Comparison of ENCODE assay signal across 10 cellular contexts in genomic region chr9:84367726-84368125, GRCh38. TPM values are rescaled to one million over a fixed set of nuclear protein-coding genes. Genes with fewer than 3 reads are reported as not detected.
DNase-seq lines count a peak whose midpoint lies in the region; ATAC-seq and TF ChIP-seq lines count a peak whose summit lies in the region.
"Not testable (repeated sequence)": the region's sequence is repeated elsewhere in the genome, so short reads cannot be mapped to it uniquely, and the experiment has no call there.
"Had no signal": no experiment of that assay in that cellular context is flagged by ENCODE, and none has a peak within 500 bp of the region (broad histone marks: within the 10 kb centered on the region; RNA-seq: fewer than 3 reads in every experiment).

No MANE protein-coding gene starts in this region.

- not testable (repeated sequence) for H3K9ac ChIP-seq in NT2/D1 (ENCODE audit: insufficient read length, low read depth)

- peak overlapping the region; percentile 81 to 89 for H3K27ac Mint-ChIP-seq in natural killer cell

- H3K27me3 ChIP-seq in NT2/D1 (ENCODE audit: insufficient read depth, insufficient read length); brain microvascular endothelial cell (replicated peaks); testis: not testable (repeated sequence)

- not testable (repeated sequence) for H3K4me3 ChIP-seq in NT2/D1 (ENCODE audit: insufficient read length, low read depth); brain microvascular endothelial cell (ENCODE audit: low read depth, low read length); testis

- H3K4me3 Mint-ChIP-seq in natural killer cell = peak overlapping the region; percentile 2

- ATAC-seq in natural killer cell = not testable (repeated sequence)

- H3K36me3 ChIP-seq in NT2/D1 (ENCODE audit: insufficient read depth, insufficient read length, low read length); brain microvascular endothelial cell (replicated peaks); testis (ENCODE audit: low read depth, missing control alignments): not testable (repeated sequence)

- in situ Hi-C loops in SK-MEL-5 (cut with HindIII; ENCODE audit: low pct_unique_long_range_greater_than_20kb, low sequenced_read_pairs); brain microvascular endothelial cell (cut with HindIII; ENCODE audit: low pct_ligation_motif_present, low sequenced_read_pairs): not testable (repeated sequence)

- 27 to 34% methylated on average over 10 of the region's 10 CpGs for WGBS in testis, 2 donors

- intact Hi-C loops in natural killer cell (cut with micrococcal nuclease); testis (cut with DNase I; ENCODE audit: low total_unique reads): not testable (repeated sequence)

- not testable (repeated sequence) for TF ChIP-seq CTCF in brain microvascular endothelial cell (IDR thresholded peaks at IDR 0.05; ENCODE audit: low read depth, low read length, missing control alignments); natural killer cell (IDR thresholded peaks at IDR 0.05); testis (IDR thresholded peaks at IDR 0.05)

- H3K27me3 Mint-ChIP-seq in natural killer cell (ENCODE audit: low read depth in 2 of 2) = not testable (repeated sequence)

- peak; percentile 60 for DNase-seq in GF-D8 (lab: John Stamatoyannopoulos, UW)
- DNase-seq in NT2/D1 (ENCODE audit: low read depth, low spot score) = peak; percentile 25
- DNase-seq in SK-MEL-5 (ENCODE audit: low read depth, low spot score) = peak; percentile 95
- DNase-seq in brain microvascular endothelial cell = peak; percentile 53
- DNase-seq in foreskin melanocyte = peak; percentile 93
- peak; percentile 35 for DNase-seq in iris pigment epithelial cell (ENCODE audit: low read depth)
- not testable (repeated sequence) for DNase-seq in natural killer cell
- DNase-seq in testis = peak; percentile 56

- not testable (repeated sequence) for H3K36me3 Mint-ChIP-seq in natural killer cell

- H3K27ac ChIP-seq in brain microvascular endothelial cell = not testable (repeated sequence)
- H3K27ac ChIP-seq in testis = peak overlapping the region; percentile 19 to 72

- peaks cover 69 to 78% of the 10 kb centered on the region in 2 donors for H3K4me1 Mint-ChIP-seq in natural killer cell

- H3K9me3 ChIP-seq in NT2/D1 (ENCODE audit: insufficient read depth, low read length); testis: not testable (repeated sequence)

- not testable (repeated sequence) for H3K4me1 ChIP-seq in NT2/D1 (ENCODE audit: insufficient read depth, insufficient read length); testis

- not testable (repeated sequence) for H3K9me3 Mint-ChIP-seq in natural killer cell

- TF ChIP-seq POLR2A in testis (IDR thresholded peaks at IDR 0.05) = not testable (repeated sequence)

RNA-seq across cellular contexts. Expression of gene SLC28A3, which starts 27.2 kb away (rescaled TPM):
- total RNA-seq in SK-MEL-5 (2014; rRNA removed; shearing (Covaris generic)) = not detected in 2 replicates
- not detected in 2 replicates for polyA plus RNA-seq in SK-MEL-5 (2015; cell fraction: cytosol; rRNA removed)
- 0.11 TPM in 1 of 2 replicates, not detected in the other for polyA plus RNA-seq in SK-MEL-5 (2015; cell fraction: nucleus; rRNA removed)
- 1 to 10 TPM in 1 of 3 donors, under 1 TPM in 1, not detected in 1; 0.16 to 1.6 TPM for total RNA-seq in natural killer cell
- total RNA-seq in testis = under 1 TPM; 0.08 to 0.31 TPM
- 1.7 TPM for polyA plus RNA-seq in testis (ENCODE audit: insufficient read depth, low read depth, low replicate concordance)
- total RNA-seq: CD4-positive, alpha-beta T cell; H7 had no signal
